14 cellular contexts compared by ENCODE assay signal in the genomic region with DNA sequence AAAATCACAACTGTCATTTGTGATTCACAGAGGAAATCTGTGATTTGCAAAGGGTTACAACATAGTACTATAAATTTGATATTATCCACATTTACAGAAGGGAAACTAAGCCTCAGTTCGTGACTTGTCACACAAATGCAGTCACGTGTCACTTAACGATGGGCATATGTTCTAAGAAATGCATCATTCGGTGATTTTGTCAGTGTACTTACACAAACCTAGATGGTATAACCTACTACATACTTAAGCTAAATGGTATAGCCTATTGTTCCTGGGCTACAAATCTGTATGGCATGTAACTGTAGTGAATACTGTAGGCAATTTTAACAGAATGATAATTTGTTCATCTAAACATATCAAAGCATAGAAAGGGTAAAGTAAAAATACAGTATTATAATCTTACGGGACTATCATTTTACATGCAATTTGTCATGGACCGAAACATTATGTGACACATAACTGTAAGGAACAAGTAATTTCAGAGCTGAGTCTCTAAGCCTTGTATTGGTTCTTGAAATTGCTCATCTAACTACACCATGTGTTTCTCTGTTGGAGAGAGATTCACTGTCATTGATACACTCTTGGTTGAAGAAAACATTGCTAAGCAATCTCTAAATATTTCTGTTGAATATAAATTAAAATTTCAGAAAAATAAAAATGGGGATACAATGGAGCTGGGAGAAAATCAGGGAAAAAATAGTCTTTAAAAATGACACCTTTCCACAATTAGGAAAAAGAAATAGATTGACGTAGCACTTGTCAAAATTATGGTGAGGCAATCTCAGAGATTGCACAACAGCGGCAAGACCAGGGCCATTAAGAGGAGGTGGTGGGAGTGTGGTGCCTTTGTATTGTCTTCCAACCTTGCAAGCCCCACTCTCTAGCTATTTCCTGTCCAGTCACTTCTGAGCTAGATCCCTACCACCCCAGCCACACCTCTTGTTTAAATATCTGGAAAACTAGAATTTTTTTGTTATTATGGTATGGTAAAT.
"Had no signal": no experiment of that assay in that cellular context is flagged by ENCODE, and none has a peak within 500 bp of the region (broad histone marks: within the 10 kb centered on the region; RNA-seq: fewer than 3 reads in every experiment).

No MANE protein-coding gene starts in this region.

- FAIRE-seq: islet of Langerhans had no signal

- DNase-seq: activated CD4-positive, alpha-beta T cell treated with anti-CD3 and anti-CD28 coated beads, Interleukin-2, amount 50 U/mL, for 1 hour; activated effector memory CD4-positive, alpha-beta T cell treated with anti-CD3 and anti-CD28 coated beads, Interleukin-2, amount 50 U/mL, for 16 hours; activated naive CD8-positive, alpha-beta T cell treated with anti-CD3 and anti-CD28 coated beads, Interleukin-2, amount 10 ng/mL, durations not matched to agents 7 days and 5 days; aorta; heart left ventricle; left lung; natural killer cell; right cardiac atrium had no signal

- H3K36me3 ChIP-seq: breast epithelium, esophagus muscularis mucosa, heart left ventricle, left lung, tibial nerve, vagina had no signal

- ATAC-seq: heart left ventricle, left lung, natural killer cell, right cardiac atrium had no signal

- H3K27me3 ChIP-seq: breast epithelium, esophagus muscularis mucosa, heart left ventricle, left lung, tibial nerve, vagina had no signal

- H3K9me3 ChIP-seq: breast epithelium, esophagus muscularis mucosa, heart left ventricle, left lung, tibial nerve, vagina had no signal

- H3K27ac ChIP-seq: breast epithelium, esophagus muscularis mucosa, heart left ventricle, left lung, tibial nerve, vagina had no signal

- H3K4me1 ChIP-seq: breast epithelium, tibial nerve had no signal

- H3K4me3 ChIP-seq: breast epithelium, esophagus muscularis mucosa, heart left ventricle, left lung, smooth muscle cell, tibial nerve, vagina had no signal
